ENCODE assay signal across 8 cellular contexts in genomic region chr20:62123450-62124118, GRCh38. TPM values are rescaled to one million over a fixed set of nuclear protein-coding genes. Genes with fewer than 3 reads are reported as not detected.
A peak's percentile ranks its signal among the peaks of the same experiment; 100 is the strongest.
DNase-seq lines count a peak whose midpoint lies in the region; ATAC-seq, FAIRE-seq and TF ChIP-seq lines count a peak whose summit lies in the region.

No MANE protein-coding gene starts in this region.

- H3K27ac Mint-ChIP-seq in H9, result peak overlapping the region in 2 of 3 experiments; percentile 61 to 79; a peak in 3 of 7 replicates

- H3K79me2 ChIP-seq in H9 (ENCODE audit: insufficient read depth, low read length) (peaks cover 9% of the 10 kb centered on the region; the same call in 1 of the 2 replicates), SK-N-SH (ENCODE audit: insufficient read depth) (peaks cover 51% of the 10 kb centered on the region)

- H3T11ph ChIP-seq in H9 (ENCODE audit: low read length), result no peak overlapping the region

- no peaks in the 10 kb centered on the region for H3K9me3 Mint-ChIP-seq in H9

- H3K14ac ChIP-seq in H9 (ENCODE audit: insufficient read depth, low read length), result no peak overlapping the region; the same call in 1 of the 2 replicates

- no peak for FAIRE-seq in urothelium cell line (lab: Jason Lieb, UNC)

- H3K4me1 ChIP-seq in H9 (ENCODE audit: insufficient read depth, low read length), result no peaks in the 10 kb centered on the region
- H3K4me1 ChIP-seq in SK-N-SH (ENCODE audit: control insufficient read depth in 1 of 2, insufficient read depth in 2 of 2, low read depth in 1 of 2, low read length in 1 of 2), result peaks cover 9 to 15% of the 10 kb centered on the region in 2 experiments; a peak in 3 of 4 replicates

- WGBS in H9 (ENCODE audit: extremely low coverage, insufficient read length, low lambda C conversion rate), result no CpG with 5 or more reads among the region's 19 CpGs
- WGBS in SK-N-SH (ENCODE audit: low lambda C conversion rate), result 53% methylated on average over 17 of the region's 19 CpGs

- peaks cover 4% of the 10 kb centered on the region for H3K23me2 ChIP-seq in H9 (ENCODE audit: insufficient read length, low read depth, low read length, poor library complexity, severe bottlenecking)

- peaks cover 39 to 50% (median 47%) of the 10 kb centered on the region in 3 experiments; a peak in 6 of 7 replicates for H3K36me3 Mint-ChIP-seq in H9 (ENCODE audit: insufficient read depth in 1 of 3, low read depth in 3 of 3)

- ATAC-seq in GM19397 (IDR thresholded peaks at IDR 0.05; ENCODE audit: unreplicated experiment) (no peak), esophagus mucosa (no peak)

- no peaks in the 10 kb centered on the region for H3K9me2 ChIP-seq in SK-N-SH

- no peak overlapping the region for H2BK5ac ChIP-seq in H9 (ENCODE audit: insufficient read length, low read length)

- H2AFZ ChIP-seq in H9 (ENCODE audit: low read length) (no peak overlapping the region), SK-N-SH (ENCODE audit: low read depth) (no peak overlapping the region)

- peak overlapping the region; percentile 80 to 90 for H3K4me3 Mint-ChIP-seq in H9

- H3K27me3 ChIP-seq in H9 (ENCODE audit: insufficient read depth, low read length) (no peaks in the 10 kb centered on the region), SK-N-SH (ENCODE audit: insufficient read depth) (no peaks in the 10 kb centered on the region)

- H2BK12ac ChIP-seq in H9 (ENCODE audit: insufficient read length, low read depth, low read length), result no peak overlapping the region

- no peak for TF ChIP-seq RAD21 in SK-N-SH (IDR thresholded peaks at IDR 0.05; ENCODE audit: low read length)

- H3K27ac ChIP-seq in H9 (ENCODE audit: insufficient read length, low read depth, low read length), result no peak overlapping the region
- peak overlapping the region; percentile 36 to 87; a peak in 2 of 4 replicates for H3K27ac ChIP-seq in SK-N-SH (ENCODE audit: low read depth in 2 of 2, low read length in 1 of 2)

- POLR2A ChIA-PET in SK-N-SH (lab: Yijun Ruan, JAX), result interaction anchor here (1.2 to 3.8 kb wide), 2 partner anchors 57 to 59 kb away, joined by 3 to 41 read pairs; partner anchors contain the start of gene TAF4

- no peak overlapping the region for H2BK15ac ChIP-seq in H9 (ENCODE audit: low read depth, low read length)

- H3K4ac ChIP-seq in H9 (ENCODE audit: low read depth, low read length), result no peak overlapping the region

- peaks cover 15% of the 10 kb centered on the region for H3K79me1 ChIP-seq in H9 (ENCODE audit: insufficient read depth, low read depth, low read length, poor library complexity, severe bottlenecking)

- no peak overlapping the region for H4K5ac ChIP-seq in H9 (ENCODE audit: insufficient read length, low read depth, low read length)

- no peak overlapping the region for H4K91ac ChIP-seq in H9 (ENCODE audit: insufficient read length, low read depth, low read length)

- H3K18ac ChIP-seq in H9 (ENCODE audit: insufficient read length, low read depth, low read length), result no peak overlapping the region

- H4K20me1 ChIP-seq in H9 (ENCODE audit: control insufficient read depth, insufficient read depth, insufficient read length) (peaks cover 3% of the 10 kb centered on the region), SK-N-SH (ENCODE audit: insufficient read depth) (peaks cover 38% of the 10 kb centered on the region)

- H3K23ac ChIP-seq in H9 (ENCODE audit: insufficient read length, low read depth, low read length), result no peak overlapping the region

- no peak overlapping the region for H2BK20ac ChIP-seq in H9 (ENCODE audit: low read depth, low read length, poor library complexity, severe bottlenecking)

- no peak overlapping the region for H2AK5ac ChIP-seq in H9 (ENCODE audit: insufficient read length, low read length)

- H3F3A ChIP-seq in SK-N-SH (replicated peaks; ENCODE audit: insufficient read depth), result peaks cover 6% of the 10 kb centered on the region

- H3K27me3 Mint-ChIP-seq in H9 (ENCODE audit: low read depth), result no peaks in the 10 kb centered on the region; the same call in 1 of the 2 replicates

- no peak overlapping the region for H3K56ac ChIP-seq in H9 (ENCODE audit: insufficient read length, low read depth, low read length)

- H3K4me2 ChIP-seq in H9 (ENCODE audit: insufficient read depth, insufficient read length, low read length) (peak overlapping the region; percentile 44), SK-N-SH (peak overlapping the region; percentile 98)

- H4K8ac ChIP-seq in H9 (replicated peaks; ENCODE audit: insufficient read length, low read depth, low read length), result no peak overlapping the region

- DNase-seq in H9 (no peak), SK-N-SH (no peak), fibroblast of pulmonary artery (ENCODE audit: low read depth) (peak; percentile 44), skeletal muscle cell (ENCODE audit: low read depth) (no peak), urothelium cell line (ENCODE audit: low spot score) (no peak)
- DNase-seq in stimulated activated CD4-positive, alpha-beta T cell treated with anti-CD3 and anti-CD28 coated beads, Interleukin-4, amount 100 ng/mL, for 1 hour, result no peak

- H2BK120ac ChIP-seq in H9 (ENCODE audit: low read depth, low read length, poor library complexity, severe bottlenecking), result no peak overlapping the region

- no peak for TF ChIP-seq EP300 in SK-N-SH (IDR thresholded peaks at IDR 0.05; ENCODE audit: borderline replicate concordance in 1 of 2, low read depth in 1 of 2, low read length in 1 of 2)

- TF ChIP-seq CTCF in H9 (conservative IDR thresholded peaks at IDR 0.05), result peak; percentile 34; the same call in 2 of the 3 replicates
- peak; percentile 19; the same call in 1 of the 2 replicates for TF ChIP-seq CTCF in SK-N-SH (IDR thresholded peaks at IDR 0.05)
- TF ChIP-seq CTCF in fibroblast of pulmonary artery (IDR thresholded peaks at IDR 0.05; ENCODE audit: low read length, missing control alignments), result peak; percentile 13

- H3K9ac ChIP-seq in H9 (ENCODE audit: extremely low read depth, insufficient read length, low read length) (no peak overlapping the region), SK-N-SH (peak overlapping the region; percentile 70)

- H3K36me3 ChIP-seq in SK-N-SH (replicated peaks in 1 of 2; ENCODE audit: control insufficient read depth in 1 of 2, insufficient read depth in 2 of 2, low read length in 1 of 2), result peaks cover 26 to 37% of the 10 kb centered on the region in 2 experiments

- H3K9me3 ChIP-seq in H9 (ENCODE audit: control insufficient read depth, low read depth, low read length), result no peaks in the 10 kb centered on the region
- H3K9me3 ChIP-seq in SK-N-SH, result no peaks in the 10 kb centered on the region

- CTCF ChIA-PET in SK-N-SH (lab: Yijun Ruan, JAX), result interaction anchor here (1.0 to 6.2 kb wide), 7 partner anchors 10 to 113 kb away, joined by 3 to 44 read pairs (median 4); partner anchors contain the start of genes PSMA7 and SS18L1

- H3K4me3 ChIP-seq in SK-N-SH (ENCODE audit: low read depth in 2 of 2, low read length in 1 of 2) (peak overlapping the region; percentile 78 to 82), fibroblast of pulmonary artery (replicated peaks; ENCODE audit: low read depth, low read length) (peak overlapping the region; percentile 72), skeletal muscle cell (ENCODE audit: low read depth, low read length) (peak overlapping the region; percentile 64)

- H3K4me1 Mint-ChIP-seq in H9, result peaks cover 24 to 39% of the 10 kb centered on the region in 2 experiments

TF ChIP-seq in SK-N-SH, 30 proteins besides CTCF, POLR2A, EP300 and RAD21 (continues in another document):
- no peak for TF ChIP-seq CHD2 (IDR thresholded peaks at IDR 0.05; ENCODE audit: low read length, partially characterized antibody)
- no peak for TF ChIP-seq IRF3 (IDR thresholded peaks at IDR 0.05; ENCODE audit: low read depth, low read length)
- TF ChIP-seq POLR2AphosphoS5 (IDR thresholded peaks at IDR 0.05; ENCODE audit: low read depth, low read length), result no peak
- TF ChIP-seq, protein P1, sequence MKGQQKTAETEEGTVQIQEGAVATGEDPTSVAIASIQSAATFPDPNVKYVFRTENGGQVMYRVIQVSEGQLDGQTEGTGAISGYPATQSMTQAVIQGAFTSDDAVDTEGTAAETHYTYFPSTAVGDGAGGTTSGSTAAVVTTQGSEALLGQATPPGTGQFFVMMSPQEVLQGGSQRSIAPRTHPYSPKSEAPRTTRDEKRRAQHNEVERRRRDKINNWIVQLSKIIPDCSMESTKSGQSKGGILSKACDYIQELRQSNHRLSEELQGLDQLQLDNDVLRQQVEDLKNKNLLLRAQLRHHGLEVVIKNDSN (IDR thresholded peaks at IDR 0.05; ENCODE audit: borderline replicate concordance, low read depth), result no peak
- TF ChIP-seq NRF1 (IDR thresholded peaks at IDR 0.05; ENCODE audit: low read depth, low read length), result no peak
- TF ChIP-seq MXI1 (IDR thresholded peaks at IDR 0.05; ENCODE audit: low read depth, low read length), result no peak

RNA-seq across cellular contexts. Expression of gene LSM14B, which starts 1.3 kb away (rescaled TPM):
- total RNA-seq in H9 (2021), result 77.9 and 82.4 TPM in 2 replicates
- 52.2 and 64.6 TPM in 2 replicates for polyA plus RNA-seq in SK-N-SH (2012; rRNA removed)
- polyA plus RNA-seq in SK-N-SH (2012; cell fraction: cytosol; rRNA removed), result 36.9 and 51.7 TPM in 2 replicates
- polyA plus RNA-seq in SK-N-SH (2012; cell fraction: nucleus; rRNA removed), result 45.2 and 49.2 TPM in 2 replicates
- 28.7 TPM for total RNA-seq in esophagus mucosa

RNA-seq across cellular contexts. Expression of gene PSMA7, which starts 19.6 kb away (rescaled TPM):
- 332 and 337 TPM in 2 replicates for total RNA-seq in H9 (2021)
- polyA plus RNA-seq in SK-N-SH (2012; rRNA removed), result 687 and 801 TPM in 2 replicates
- 613 and 674 TPM in 2 replicates for polyA plus RNA-seq in SK-N-SH (2012; cell fraction: cytosol; rRNA removed)
- polyA plus RNA-seq in SK-N-SH (2012; cell fraction: nucleus; rRNA removed), result 549 and 666 TPM in 2 replicates
- total RNA-seq in esophagus mucosa, result 177 TPM

RNA-seq across cellular contexts. Expression of gene SS18L1, which starts 20.0 kb away (rescaled TPM):
- 18.8 and 22.2 TPM in 2 replicates for total RNA-seq in H9 (2021)
- polyA plus RNA-seq in SK-N-SH (2012; rRNA removed), result 10.7 and 13.1 TPM in 2 replicates
- polyA plus RNA-seq in SK-N-SH (2012; cell fraction: cytosol; rRNA removed), result 6.1 and 7.6 TPM in 2 replicates
- polyA plus RNA-seq in SK-N-SH (2012; cell fraction: nucleus; rRNA removed), result 38.4 and 51.9 TPM in 2 replicates
- total RNA-seq in esophagus mucosa, result 6.9 TPM

RNA-seq across cellular contexts. Expression of gene TAF4, which starts 57.9 kb away (rescaled TPM):
- total RNA-seq in H9 (2021) (30.8 and 40.9 TPM in 2 replicates), esophagus mucosa (7.7 TPM)
- polyA plus RNA-seq in SK-N-SH (2012; rRNA removed), result 2.9 and 4.8 TPM in 2 replicates
- 6.3 and 6.6 TPM in 2 replicates for polyA plus RNA-seq in SK-N-SH (2012; cell fraction: cytosol; rRNA removed)
- polyA plus RNA-seq in SK-N-SH (2012; cell fraction: nucleus; rRNA removed), result 17.4 and 27.1 TPM in 2 replicates

RNA-seq across cellular contexts. Expression of gene MTG2, which starts 59.2 kb away (rescaled TPM):
- total RNA-seq in H9 (2021), result 25.1 and 27.7 TPM in 2 replicates
- 36.6 and 42.9 TPM in 2 replicates for polyA plus RNA-seq in SK-N-SH (2012; rRNA removed)
- 25.8 and 27.8 TPM in 2 replicates for polyA plus RNA-seq in SK-N-SH (2012; cell fraction: cytosol; rRNA removed)
- 66.8 and 75.1 TPM in 2 replicates for polyA plus RNA-seq in SK-N-SH (2012; cell fraction: nucleus; rRNA removed)
- 20.2 TPM for total RNA-seq in esophagus mucosa
